Comparison of ENCODE assay signal across 9 cellular contexts in the genomic region with DNA sequence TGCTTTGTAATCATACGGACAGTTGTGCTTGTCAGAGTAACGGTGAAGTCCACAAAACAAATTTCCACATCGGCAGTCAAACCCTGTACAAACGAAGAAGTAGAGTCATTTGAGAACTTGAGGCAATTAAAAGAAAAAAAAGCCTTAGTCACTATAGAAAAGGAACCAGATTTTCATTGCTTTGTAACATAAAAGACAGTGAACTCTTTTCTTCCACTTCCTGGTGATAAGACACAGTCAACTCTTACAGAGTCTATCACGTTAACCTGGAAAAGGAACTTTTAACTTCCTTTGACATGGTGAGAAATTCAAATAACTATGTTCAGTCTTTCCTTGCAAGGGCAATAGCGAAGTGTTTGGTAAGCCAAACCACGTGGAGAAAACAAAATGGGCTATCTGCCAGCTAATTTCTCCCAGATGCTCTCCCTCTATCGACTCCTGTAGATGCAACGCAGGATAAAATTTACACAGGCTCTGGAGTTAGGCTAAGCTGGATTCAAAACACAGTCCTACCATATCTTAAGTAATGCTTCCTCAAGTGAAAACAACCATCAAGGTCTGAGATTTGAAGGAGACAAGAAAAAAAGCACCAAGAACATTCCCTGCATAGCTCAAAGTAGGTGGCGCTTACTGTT. TPM values are rescaled to one million over a fixed set of nuclear protein-coding genes. Genes with fewer than 3 reads are reported as not detected.
DNase-seq lines count a peak whose midpoint lies in the region; ATAC-seq, FAIRE-seq and TF ChIP-seq lines count a peak whose summit lies in the region.
"Had no signal": no experiment of that assay in that cellular context is flagged by ENCODE, and none has a peak within 500 bp of the region (broad histone marks: within the 10 kb centered on the region; RNA-seq: fewer than 3 reads in every experiment).

No MANE protein-coding gene starts in this region.

- H3K4me1 ChIP-seq in rectal smooth muscle tissue (ENCODE audit: control insufficient read depth, insufficient read depth, low read length): peaks cover 22% of the 10 kb centered on the region

- peak overlapping the region; percentile 34 for H3K27ac Mint-ChIP-seq in T-helper 17 cell

- TF ChIP-seq POLR2A in H54 (IDR thresholded peaks at IDR 0.05; ENCODE audit: low read depth, low read length): no peak

- FAIRE-seq in H54 (lab: Jason Lieb, UNC): peak; percentile 62
- FAIRE-seq in HTR-8/SVneo (lab: Jason Lieb, UNC): no peak

- no peaks in the 10 kb centered on the region for H3K27me3 ChIP-seq in rectal smooth muscle tissue (ENCODE audit: control insufficient read depth, insufficient read depth, low read length)

- H3K4me3 ChIP-seq in fibroblast of the aortic adventitia (ENCODE audit: low read depth, low read length) (no peak overlapping the region), rectal smooth muscle tissue (ENCODE audit: low read length) (no peak overlapping the region)

- H3K9ac ChIP-seq in rectal smooth muscle tissue (ENCODE audit: low read length): no peak overlapping the region

- H3K36me3 ChIP-seq in rectal smooth muscle tissue (ENCODE audit: control insufficient read depth, insufficient read depth, low read length): peaks cover 22% of the 10 kb centered on the region

- H3K36me3 Mint-ChIP-seq in T-helper 17 cell (ENCODE audit: low read depth): peaks cover 4% of the 10 kb centered on the region

- ATAC-seq in T-helper 17 cell (no peak), GM21717 (IDR thresholded peaks at IDR 0.05; ENCODE audit: unreplicated experiment) (no peak), GM18868 (IDR thresholded peaks at IDR 0.05; ENCODE audit: unreplicated experiment) (no peak)

- DNase-seq in H54 (ENCODE audit: insufficient read length, low spot score) (no peak), T-helper 17 cell (no peak), fibroblast of the aortic adventitia (ENCODE audit: low read depth) (peak; percentile 52), 8988T (no peak), HTR-8/SVneo (ENCODE audit: insufficient read length, low spot score) (no peak)
- DNase-seq: SHP77 treated with DMSO at 0.1 percent for 48 hours had no signal

- peak overlapping the region; percentile 34 for H3K27ac ChIP-seq in rectal smooth muscle tissue (ENCODE audit: low read depth, low read length)

- no peak for TF ChIP-seq CTCF in fibroblast of the aortic adventitia (IDR thresholded peaks at IDR 0.05; ENCODE audit: insufficient read depth, low read length)

- peak overlapping the region; percentile 60 for H3K4me3 Mint-ChIP-seq in T-helper 17 cell

- no peaks in the 10 kb centered on the region for H3K9me3 ChIP-seq in T-helper 17 cell (ENCODE audit: control insufficient read depth, low read length, poor library complexity, severe bottlenecking)

- H3K27me3 Mint-ChIP-seq in T-helper 17 cell: no peaks in the 10 kb centered on the region

- H3K4me1 Mint-ChIP-seq in T-helper 17 cell: peaks cover 49% of the 10 kb centered on the region

RNA-seq across cellular contexts. Expression of a gene that starts 8.9 kb away (rescaled TPM):
- total RNA-seq in T-helper 17 cell: 100 to 1,000 TPM; 268 to 341 TPM
- total RNA-seq in fibroblast of the aortic adventitia (ENCODE audit: low replicate concordance): 112 and 132 TPM in 2 replicates
